In genomic region chr5:175013251-175013650, GRCh38 we compare ENCODE assay signal across 6 cellular contexts.
"Had no signal": no experiment of that assay in that cellular context is flagged by ENCODE, and none has a peak within 500 bp of the region (broad histone marks: within the 10 kb centered on the region; RNA-seq: fewer than 3 reads in every experiment).

No MANE protein-coding gene starts in this region.

- H3K4me3 ChIP-seq: GM23338 had no signal

- H3K4me1 Mint-ChIP-seq: IgD-negative memory B cell had no signal

- H3K27ac Mint-ChIP-seq: GM23338, H9, IgD-negative memory B cell had no signal

- ATAC-seq: HepG2 had no signal

- H3K27ac ChIP-seq: HL-60 had no signal

- H3K27me3 Mint-ChIP-seq: IgD-negative memory B cell had no signal

- H3K36me3 Mint-ChIP-seq: IgD-negative memory B cell had no signal

- H3K4me2 ChIP-seq: GM23338 had no signal

- DNase-seq: H9, HCEC 1CT had no signal

- H3K9me3 Mint-ChIP-seq: GM23338, H9 had no signal

- H3K4me3 Mint-ChIP-seq: GM23338, H9, IgD-negative memory B cell had no signal
